In the genomic region with DNA sequence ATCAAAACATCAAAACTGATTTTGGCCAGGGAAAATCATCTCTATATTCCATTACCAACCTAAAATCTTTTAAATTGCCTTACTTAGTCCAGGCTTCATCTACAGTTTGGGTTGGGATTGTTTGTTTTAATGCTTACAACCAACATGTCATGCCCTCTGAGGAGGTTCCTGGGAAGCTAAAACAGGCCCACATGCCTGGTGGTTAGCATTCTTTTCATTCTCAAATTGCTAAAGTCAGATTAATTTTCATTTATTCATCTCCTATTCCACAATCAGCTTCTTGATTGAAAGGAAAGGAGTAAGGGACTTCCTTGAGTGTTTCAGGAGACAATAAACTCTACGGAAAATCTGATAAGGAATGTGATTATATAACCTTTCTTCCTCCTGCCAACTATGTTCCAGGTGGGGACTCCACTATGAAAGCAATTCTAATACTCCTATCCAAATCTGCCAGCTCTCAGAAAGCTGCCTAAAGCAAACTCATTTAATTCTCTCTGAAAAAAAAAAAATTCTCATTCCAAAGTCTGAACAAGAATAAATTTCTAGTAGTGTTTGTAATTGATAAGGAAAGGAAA, we compare ENCODE assay signal across 14 cellular contexts. TPM values are rescaled to one million over a fixed set of nuclear protein-coding genes. Genes with fewer than 3 reads are reported as not detected.
DNase-seq lines count a peak whose midpoint lies in the region; ATAC-seq, FAIRE-seq and TF ChIP-seq lines count a peak whose summit lies in the region.
"Had no signal": no experiment of that assay in that cellular context is flagged by ENCODE, and none has a peak within 500 bp of the region (broad histone marks: within the 10 kb centered on the region; RNA-seq: fewer than 3 reads in every experiment).

No MANE protein-coding gene starts in this region.

- H3K36me3 ChIP-seq in IMR-90 (ENCODE audit: control insufficient read depth, insufficient read depth, low read length) (no peaks in the 10 kb centered on the region), WERI-Rb-1 (no peaks in the 10 kb centered on the region), small intestine (ENCODE audit: control insufficient read depth in 2 of 2, insufficient read depth in 2 of 2, low read length in 2 of 2) (peaks cover 0 to 1% of the 10 kb centered on the region in 2 donors), A673 (ENCODE audit: insufficient read depth, low read length, poor library complexity, severe bottlenecking) (no peaks in the 10 kb centered on the region)
- H3K36me3 ChIP-seq: lower lobe of right lung, suprapubic skin had no signal

- H3K79me1 ChIP-seq in IMR-90 (ENCODE audit: low read depth in 1 of 2, low read length in 2 of 2) = peaks cover 9 to 85% of the 10 kb centered on the region in 2 experiments; a peak in 3 of 4 replicates

- H3K9me3 ChIP-seq in IMR-90 (ENCODE audit: control insufficient read depth, insufficient read depth, low read length) (no peaks in the 10 kb centered on the region), WERI-Rb-1 (ENCODE audit: severe bottlenecking) (no peaks in the 10 kb centered on the region), small intestine (ENCODE audit: control insufficient read depth, low read depth) (no peaks in the 10 kb centered on the region), A673 (ENCODE audit: low read depth, low read length, poor library complexity, severe bottlenecking) (no peaks in the 10 kb centered on the region)
- H3K9me3 ChIP-seq: lower lobe of right lung, suprapubic skin had no signal

- no peak overlapping the region for H3K9ac ChIP-seq in IMR-90 (ENCODE audit: low read depth, low read length)

- no peak overlapping the region for H2AK5ac ChIP-seq in IMR-90 (ENCODE audit: low read depth, low read length)

- no CpG with 5 or more reads among the region's 1 CpG for WGBS in IMR-90 (ENCODE audit: extremely low coverage in 2 of 2, insufficient read length in 1 of 2), 2 experiments
- 14 to 59% (median 20%) methylated on average over 1 of the region's 1 CpG for WGBS in small intestine, 3 donors

- BruUV-seq in IMR-90 (replicated peaks; lab: Mats Ljungman, UMichigan) = no TSS peak
- no TSS peak for BruUV-seq in A673 (replicated peaks; lab: Mats Ljungman, UMichigan)

- no peak for TF ChIP-seq RAD21 in IMR-90 (IDR thresholded peaks at IDR 0.05; ENCODE audit: low read length)

- H3K14ac ChIP-seq in IMR-90 (replicated peaks; ENCODE audit: low read depth, low read length) = no peak overlapping the region

- H3K18ac ChIP-seq in IMR-90 (ENCODE audit: low read depth, low read length) = no peak overlapping the region

- H2BK20ac ChIP-seq in IMR-90 (ENCODE audit: low read depth, low read length) = no peak overlapping the region

- H3K27ac ChIP-seq in IMR-90 (ENCODE audit: insufficient read depth, low read length) (no peak overlapping the region), WERI-Rb-1 (peak overlapping the region; percentile 76), small intestine (ENCODE audit: low read depth in 1 of 2, low read length in 1 of 2) (peak overlapping the region in 1 of 2 donors; percentile 32), A673 (ENCODE audit: low read depth, low read length, poor library complexity, severe bottlenecking) (no peak overlapping the region)
- H3K27ac ChIP-seq: lower lobe of right lung, suprapubic skin had no signal

- H2BK120ac ChIP-seq in IMR-90 (ENCODE audit: low read depth, low read length) = no peak overlapping the region

- no peak for TF ChIP-seq POLR2A in IMR-90 (IDR thresholded peaks at IDR 0.05; ENCODE audit: low read depth, low read length)

- no peak for TF ChIP-seq CTCF in IMR-90 (conservative IDR thresholded peaks at IDR 0.05; ENCODE audit: low read depth, low read length)
- TF ChIP-seq CTCF in WERI-Rb-1 (IDR thresholded peaks at IDR 0.05; ENCODE audit: low read depth, low read length) = no peak
- no peak for TF ChIP-seq CTCF in fibroblast of villous mesenchyme (IDR thresholded peaks at IDR 0.05; ENCODE audit: insufficient read depth, low read depth, low read length)
- no peak for TF ChIP-seq CTCF in A673 (conservative IDR thresholded peaks at IDR 0.05; ENCODE audit: low read depth, low read length)

- H3K9me1 ChIP-seq in IMR-90 (ENCODE audit: insufficient read depth, low read length) = peaks cover 15% of the 10 kb centered on the region

- no peak overlapping the region for H2AFZ ChIP-seq in IMR-90 (replicated peaks; ENCODE audit: low read length, poor library complexity)

- H2AK9ac ChIP-seq in IMR-90 (replicated peaks; ENCODE audit: low read depth, low read length, poor library complexity) = no peak overlapping the region

- H3K56ac ChIP-seq in IMR-90 (ENCODE audit: extremely low read depth, insufficient read depth, low read length) = no peak overlapping the region

- no peak overlapping the region for H4K8ac ChIP-seq in IMR-90 (ENCODE audit: low read depth in 2 of 2, low read length in 2 of 2)

- H3K4me3 ChIP-seq in IMR-90 (ENCODE audit: insufficient read depth, low read depth, low read length) (no peak overlapping the region), WERI-Rb-1 (ENCODE audit: low read depth, low read length) (no peak overlapping the region), fibroblast of villous mesenchyme (ENCODE audit: low read depth, low read length) (no peak overlapping the region), small intestine (ENCODE audit: low read depth in 1 of 2, low read length in 2 of 2) (no peak overlapping the region), A673 (ENCODE audit: low read depth, low read length, poor library complexity, severe bottlenecking) (no peak overlapping the region)
- H3K4me3 ChIP-seq: lower lobe of right lung, suprapubic skin had no signal

- H4K20me1 ChIP-seq in IMR-90 (ENCODE audit: insufficient read depth, low read length) = peaks cover 87% of the 10 kb centered on the region

- peak; percentile 42 for DNase-seq in IMR-90
- no peak for DNase-seq in WERI-Rb-1
- peak; percentile 39 for DNase-seq in fibroblast of villous mesenchyme (ENCODE audit: low read depth)
- peak; percentile 66 for DNase-seq in small intestine
- DNase-seq in A673 (ENCODE audit: low spot score) = no peak
- DNase-seq in Ammon's horn (ENCODE audit: low spot score) = no peak
- DNase-seq in putamen (ENCODE audit: low spot score) = no peak
- DNase-seq: activated CD4-positive, alpha-beta T cell treated with anti-CD3 and anti-CD28 coated beads, Interleukin-2, amount 50 U/mL, for 4 hours; lower lobe of right lung; NCI-H1105; occipital lobe; OCI-M1 had no signal

- no peak overlapping the region for H3K23ac ChIP-seq in IMR-90 (ENCODE audit: low read depth, low read length)

- CTCF ChIA-PET in IMR-90 (lab: Yijun Ruan, JAX) = interaction anchor here (1.2 kb wide), 1 partner anchor 81 kb away, joined by 5 read pairs; no protein-coding TSS in a partner anchor
- CTCF ChIA-PET in A673 (lab: Charles Lee) = interaction anchor here (0.6 kb wide), 1 partner anchor 166 kb away, joined by 5 read pairs; no protein-coding TSS in a partner anchor

- no peak overlapping the region for H2BK15ac ChIP-seq in IMR-90 (ENCODE audit: low read depth, low read length)

- FAIRE-seq in small intestine (lab: Jason Lieb, UNC) = no peak
- FAIRE-seq: endothelial cell of umbilical vein had no signal

- POLR2A ChIA-PET in IMR-90 (lab: Charles Lee; ENCODE audit: unreplicated experiment) (no interaction called here), A673 (lab: Charles Lee; ENCODE audit: low non-redundant PET) (no interaction called here)

- H3K4me1 ChIP-seq in IMR-90 (ENCODE audit: control insufficient read depth, insufficient read depth, low read length) (peaks cover 17% of the 10 kb centered on the region), small intestine (ENCODE audit: control insufficient read depth in 2 of 2, insufficient read depth in 1 of 2, low read depth in 1 of 2, low read length in 1 of 2) (peaks cover 2 to 3% of the 10 kb centered on the region in 2 donors), A673 (ENCODE audit: insufficient read depth, low read length, poor library complexity, severe bottlenecking) (peaks cover 37% of the 10 kb centered on the region)

- no peak overlapping the region for H4K91ac ChIP-seq in IMR-90 (ENCODE audit: insufficient read depth, low read depth, low read length)

- ATAC-seq in IMR-90 (ENCODE audit: low read depth) = peak; percentile 42

- no peak overlapping the region for H4K5ac ChIP-seq in IMR-90 (ENCODE audit: low read depth, low read length)

- H3K4ac ChIP-seq in IMR-90 (ENCODE audit: low read depth, low read length) = no peak overlapping the region

- dilution Hi-C loops in IMR-90 (cut with HindIII; ENCODE audit: low sequenced_read_pairs, unreplicated experiment) = no loop called here

- peak overlapping the region; percentile 42; the same call in 1 of the 2 replicates for H3K4me2 ChIP-seq in IMR-90 (ENCODE audit: low read depth, low read length)

- intact Hi-C loops in IMR-90 (cut with micrococcal nuclease) = no loop called here
- intact Hi-C loops in A673 (cut with micrococcal nuclease; ENCODE audit: unreplicated experiment) = no loop called here

- in situ Hi-C loops in IMR-90 (cut with MboI; ENCODE audit: low sequenced_read_pairs) = no loop called here

- H3K27me3 ChIP-seq in IMR-90 (ENCODE audit: control insufficient read depth, insufficient read depth, low read length) (no peaks in the 10 kb centered on the region), WERI-Rb-1 (ENCODE audit: insufficient read depth, low read depth, severe bottlenecking) (no peaks in the 10 kb centered on the region), small intestine (ENCODE audit: control insufficient read depth in 2 of 2, insufficient read depth in 2 of 2, low read length in 2 of 2) (no peaks in the 10 kb centered on the region), A673 (replicated peaks; ENCODE audit: insufficient read depth, low read depth, low read length, poor library complexity) (no peaks in the 10 kb centered on the region)
- H3K27me3 ChIP-seq: suprapubic skin had no signal

- peak overlapping the region; percentile 22 for H2BK5ac ChIP-seq in IMR-90 (ENCODE audit: low read depth, low read length, poor library complexity, severe bottlenecking)

TF ChIP-seq in IMR-90, 13 proteins besides CTCF, POLR2A, EP300 and RAD21 (continues in another document):
- no peak for TF ChIP-seq CHD1 (IDR thresholded peaks at IDR 0.05; ENCODE audit: low read depth, low read length)
- no peak for TF ChIP-seq MXI1 (IDR thresholded peaks at IDR 0.05; ENCODE audit: borderline replicate concordance, low read depth, low read length)
- TF ChIP-seq SMC3 (IDR thresholded peaks at IDR 0.05; ENCODE audit: low read depth, low read length) = no peak
- no peak for TF ChIP-seq CEBPB (IDR thresholded peaks at IDR 0.05; ENCODE audit: low read depth, low read length)
- TF ChIP-seq FOS (IDR thresholded peaks at IDR 0.05; ENCODE audit: low read depth, low read length) = no peak

RNA-seq across cellular contexts. Expression of a gene that starts 30.8 kb away (rescaled TPM):
- total RNA-seq in IMR-90 (2012; rRNA removed) (12.5 and 15.3 TPM in 2 replicates), fibroblast of villous mesenchyme (44.9 and 50.6 TPM in 2 replicates), A673 (2021) (35.8 and 41.2 TPM in 2 replicates)
- polyA plus RNA-seq in IMR-90 (2012; rRNA removed) (17.1 and 17.2 TPM in 2 replicates), small intestine (10 to 100 TPM; 11.9 to 20.0 (median 13.6) TPM)
- polyA plus RNA-seq in IMR-90 (2012; cell fraction: cytosol; rRNA removed) = 27.6 and 38.8 TPM in 2 replicates
- polyA plus RNA-seq in IMR-90 (2012; cell fraction: nucleus; rRNA removed; ENCODE audit: low replicate concordance) = 38.3 and 56.9 TPM in 2 replicates

Comparison
In these comparisons a context has a peak if more than half of its experiments do, and no peak if none do; other contexts are left out.
1. DNase-seq: peak in IMR-90 (single experiment), fibroblast of villous mesenchyme (single experiment) and small intestine (single experiment); none in WERI-Rb-1 (single experiment), A673 (single experiment), Ammon's horn (single experiment) and putamen (single experiment).